ENCODE assay signal across 1 cellular context in genomic region chr11:67347964-67348749, GRCh38.
A peak's percentile ranks its signal among the peaks of the same experiment; 100 is the strongest.
TF ChIP-seq lines count a peak whose summit lies in the region.

No MANE protein-coding gene starts in this region.

TF ChIP-seq in K562, 482 proteins besides CTCF, POLR2A, EP300 and RAD21 (continued from another document and continues in another):
- 0 out of 2 replicates have a peak, but pooled peaks have one; percentile 74 for TF ChIP-seq NFATC3 (IDR thresholded peaks at IDR 0.05)
- peak; percentile 92 for TF ChIP-seq NFIC (IDR thresholded peaks at IDR 0.05)
- TF ChIP-seq MTA3 (IDR thresholded peaks at IDR 0.05; ENCODE audit: borderline replicate concordance) = 0 out of 2 replicates have a peak, but pooled peaks have one; percentile 75
- peak; percentile 90; the same call in 1 of the 2 replicates for TF ChIP-seq HEY1 (CRISPR knock-in tag; IDR thresholded peaks at IDR 0.05; ENCODE audit: borderline replicate concordance)
- TF ChIP-seq ZNF584 (CRISPR knock-in tag; IDR thresholded peaks at IDR 0.05; ENCODE audit: low read depth) = peak; percentile 89
- no peak for TF ChIP-seq MCM7 (IDR thresholded peaks at IDR 0.05)
- TF ChIP-seq ZEB2 (IDR thresholded peaks at IDR 0.05) = peak; percentile 94
- TF ChIP-seq, protein P1, sequence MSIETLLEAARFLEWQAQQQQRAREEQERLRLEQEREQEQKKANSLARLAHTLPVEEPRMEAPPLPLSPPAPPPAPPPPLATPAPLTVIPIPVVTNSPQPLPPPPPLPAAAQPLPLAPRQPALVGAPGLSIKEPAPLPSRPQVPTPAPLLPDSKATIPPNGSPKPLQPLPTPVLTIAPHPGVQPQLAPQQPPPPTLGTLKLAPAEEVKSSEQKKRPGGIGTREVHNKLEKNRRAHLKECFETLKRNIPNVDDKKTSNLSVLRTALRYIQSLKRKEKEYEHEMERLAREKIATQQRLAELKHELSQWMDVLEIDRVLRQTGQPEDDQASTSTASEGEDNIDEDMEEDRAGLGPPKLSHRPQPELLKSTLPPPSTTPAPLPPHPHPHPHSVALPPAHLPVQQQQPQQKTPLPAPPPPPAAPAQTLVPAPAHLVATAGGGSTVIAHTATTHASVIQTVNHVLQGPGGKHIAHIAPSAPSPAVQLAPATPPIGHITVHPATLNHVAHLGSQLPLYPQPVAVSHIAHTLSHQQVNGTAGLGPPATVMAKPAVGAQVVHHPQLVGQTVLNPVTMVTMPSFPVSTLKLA (conservative IDR thresholded peaks at IDR 0.05) = peak in 1 of 2 experiments; percentile 64; a peak in 2 of 4 replicates
- no peak for TF ChIP-seq ZNF384 (IDR thresholded peaks at IDR 0.05; ENCODE audit: low read depth, low read length)
- no peak for TF ChIP-seq NR2C2 (CRISPR knock-in tag; IDR thresholded peaks at IDR 0.05)
- no peak for TF ChIP-seq NR2C2 (tag; IDR thresholded peaks at IDR 0.05)
- TF ChIP-seq HBP1 (CRISPR knock-in tag; IDR thresholded peaks at IDR 0.05) = no peak
- TF ChIP-seq PYGO2 (tag; IDR thresholded peaks at IDR 0.05) = peak; percentile 78; the same call in 1 of the 2 replicates
- no peak for TF ChIP-seq ZBTB2 (IDR thresholded peaks at IDR 0.05)
- TF ChIP-seq ZNF76 (CRISPR knock-in tag; IDR thresholded peaks at IDR 0.05; ENCODE audit: borderline replicate concordance) = peak; percentile 78; the same call in 1 of the 2 replicates
- TF ChIP-seq POLR3A (IDR thresholded peaks at IDR 0.05; ENCODE audit: borderline replicate concordance, extremely low read depth, insufficient read depth, insufficient read length) = no peak
- TF ChIP-seq MTA1 (IDR thresholded peaks at IDR 0.05; ENCODE audit: borderline replicate concordance) = peak; percentile 86
- TF ChIP-seq MECOM (CRISPR knock-in tag; IDR thresholded peaks at IDR 0.05) = 0 out of 2 replicates have a peak, but pooled peaks have one; percentile 42
- no peak for TF ChIP-seq MAX (CRISPR knock-in tag; IDR thresholded peaks at IDR 0.05)
- TF ChIP-seq GATAD2A (IDR thresholded peaks at IDR 0.05) = peak; percentile 61; the same call in 1 of the 2 replicates
- TF ChIP-seq RCOR1 (IDR thresholded peaks at IDR 0.05; ENCODE audit: borderline replicate concordance in 1 of 2, low read depth in 2 of 2, low read length in 2 of 2) = peak; percentile 79 to 96; a peak in 3 of 4 replicates
- TF ChIP-seq TCF3 (CRISPR knock-in tag; IDR thresholded peaks at IDR 0.05) = peak; percentile 95
- 0 out of 2 replicates have a peak, but pooled peaks have one; percentile 35 for TF ChIP-seq FOXP1 (CRISPR knock-in tag; IDR thresholded peaks at IDR 0.05)
- peak; percentile 40; the same call in 1 of the 2 replicates for TF ChIP-seq CREM (IDR thresholded peaks at IDR 0.05; ENCODE audit: low read depth)
- TF ChIP-seq HES1 (IDR thresholded peaks at IDR 0.05; ENCODE audit: low read depth) = peak; percentile 92
- TF ChIP-seq, protein P2, sequence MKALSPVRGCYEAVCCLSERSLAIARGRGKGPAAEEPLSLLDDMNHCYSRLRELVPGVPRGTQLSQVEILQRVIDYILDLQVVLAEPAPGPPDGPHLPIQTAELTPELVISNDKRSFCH (CRISPR knock-in tag; IDR thresholded peaks at IDR 0.05) = no peak
- TF ChIP-seq, protein P2 (tag; IDR thresholded peaks at IDR 0.05) = 0 out of 2 replicates have a peak, but pooled peaks have one; percentile 23
- TF ChIP-seq ZNF3 (CRISPR knock-in tag; IDR thresholded peaks at IDR 0.05) = no peak
- TF ChIP-seq FOXP4 (CRISPR knock-in tag; IDR thresholded peaks at IDR 0.05; ENCODE audit: borderline replicate concordance) = no peak
- TF ChIP-seq ZNF280A (IDR thresholded peaks at IDR 0.05; ENCODE audit: low read depth, partially characterized antibody) = no peak
- TF ChIP-seq, protein P3, sequence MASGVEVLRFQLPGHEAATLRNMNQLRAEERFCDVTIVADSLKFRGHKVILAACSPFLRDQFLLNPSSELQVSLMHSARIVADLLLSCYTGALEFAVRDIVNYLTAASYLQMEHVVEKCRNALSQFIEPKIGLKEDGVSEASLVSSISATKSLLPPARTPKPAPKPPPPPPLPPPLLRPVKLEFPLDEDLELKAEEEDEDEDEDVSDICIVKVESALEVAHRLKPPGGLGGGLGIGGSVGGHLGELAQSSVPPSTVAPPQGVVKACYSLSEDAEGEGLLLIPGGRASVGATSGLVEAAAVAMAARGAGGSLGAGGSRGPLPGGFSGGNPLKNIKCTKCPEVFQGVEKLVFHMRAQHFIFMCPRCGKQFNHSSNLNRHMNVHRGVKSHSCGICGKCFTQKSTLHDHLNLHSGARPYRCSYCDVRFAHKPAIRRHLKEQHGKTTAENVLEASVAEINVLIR (CRISPR knock-in tag; IDR thresholded peaks at IDR 0.05) = no peak
- TF ChIP-seq CUX1 (CRISPR knock-in tag; IDR thresholded peaks at IDR 0.05) = no peak
- no peak for TF ChIP-seq NUFIP1 (IDR thresholded peaks at IDR 0.05; ENCODE audit: partially characterized antibody)
- TF ChIP-seq BRD4 (IDR thresholded peaks at IDR 0.05) = no peak
- TF ChIP-seq KHSRP (IDR thresholded peaks at IDR 0.05) = peak; percentile 70
- peak; percentile 97 for TF ChIP-seq ZNF197 (CRISPR knock-in tag; IDR thresholded peaks at IDR 0.05; ENCODE audit: low read depth)
- peak; percentile 99 for TF ChIP-seq CBFA2T3 (IDR thresholded peaks at IDR 0.05)
- no peak for TF ChIP-seq PTRF (tag; IDR thresholded peaks at IDR 0.05)
- TF ChIP-seq NFXL1 (CRISPR knock-in tag; IDR thresholded peaks at IDR 0.05) = no peak
- peak; percentile 94 for TF ChIP-seq SMARCE1 (IDR thresholded peaks at IDR 0.05)
- 0 out of 4 replicates have a peak, but pooled peaks of 1 of the 2 experiments have one; percentile 17 for TF ChIP-seq NRF1 (conservative IDR thresholded peaks at IDR 0.05 in 1 of 2, IDR thresholded peaks at IDR 0.05 in 1 of 2)
- TF ChIP-seq HDAC1 (IDR thresholded peaks at IDR 0.05) = peak in 1 of 2 experiments; percentile 78; a peak in 2 of 4 replicates
- 0 out of 2 replicates have a peak, but pooled peaks have one; percentile 50 for TF ChIP-seq TOE1 (IDR thresholded peaks at IDR 0.05; ENCODE audit: borderline replicate concordance)
- TF ChIP-seq TOE1 (CRISPR knock-in tag; IDR thresholded peaks at IDR 0.05; ENCODE audit: borderline replicate concordance, low read depth) = no peak
- peak; percentile 81; the same call in 1 of the 2 replicates for TF ChIP-seq BCL6 (CRISPR knock-in tag; IDR thresholded peaks at IDR 0.05)
- TF ChIP-seq HMGN3 (IDR thresholded peaks at IDR 0.05; ENCODE audit: borderline replicate concordance, extremely low read depth, insufficient read length, low read depth, low read length) = peak; percentile 82
- TF ChIP-seq RNF2 (IDR thresholded peaks at IDR 0.05) = peak; percentile 76
- TF ChIP-seq MEF2D (tag; conservative IDR thresholded peaks at IDR 0.05; ENCODE audit: low read depth) = peak; percentile 69
- no peak for TF ChIP-seq BRD9 (IDR thresholded peaks at IDR 0.05; ENCODE audit: low read depth, partially characterized antibody)
- peak; percentile 69; the same call in 1 of the 2 replicates for TF ChIP-seq SMAD3 (CRISPR knock-in tag; conservative IDR thresholded peaks at IDR 0.05)
- no peak for TF ChIP-seq FOXK1 (CRISPR knock-in tag; IDR thresholded peaks at IDR 0.05; ENCODE audit: borderline replicate concordance)
- TF ChIP-seq ZNF347 (CRISPR knock-in tag; IDR thresholded peaks at IDR 0.05; ENCODE audit: low read depth) = no peak
- peak; percentile 29; the same call in 1 of the 2 replicates for TF ChIP-seq ZNF324 (CRISPR knock-in tag; IDR thresholded peaks at IDR 0.05)
- TF ChIP-seq ZNF668 (CRISPR knock-in tag; IDR thresholded peaks at IDR 0.05) = peak; percentile 77; the same call in 1 of the 2 replicates
- TF ChIP-seq ZBTB1 (CRISPR knock-in tag; IDR thresholded peaks at IDR 0.05; ENCODE audit: borderline replicate concordance, low read depth) = no peak
- TF ChIP-seq TRIM24 (IDR thresholded peaks at IDR 0.05) = peak; percentile 96 to 98
- peak; percentile 73; the same call in 1 of the 2 replicates for TF ChIP-seq ERF (CRISPR knock-in tag; IDR thresholded peaks at IDR 0.05)
- TF ChIP-seq TARDBP (IDR thresholded peaks at IDR 0.05) = peak; percentile 80; the same call in 1 of the 2 replicates
